1 cellular context compared by ENCODE assay signal in the genomic region with DNA sequence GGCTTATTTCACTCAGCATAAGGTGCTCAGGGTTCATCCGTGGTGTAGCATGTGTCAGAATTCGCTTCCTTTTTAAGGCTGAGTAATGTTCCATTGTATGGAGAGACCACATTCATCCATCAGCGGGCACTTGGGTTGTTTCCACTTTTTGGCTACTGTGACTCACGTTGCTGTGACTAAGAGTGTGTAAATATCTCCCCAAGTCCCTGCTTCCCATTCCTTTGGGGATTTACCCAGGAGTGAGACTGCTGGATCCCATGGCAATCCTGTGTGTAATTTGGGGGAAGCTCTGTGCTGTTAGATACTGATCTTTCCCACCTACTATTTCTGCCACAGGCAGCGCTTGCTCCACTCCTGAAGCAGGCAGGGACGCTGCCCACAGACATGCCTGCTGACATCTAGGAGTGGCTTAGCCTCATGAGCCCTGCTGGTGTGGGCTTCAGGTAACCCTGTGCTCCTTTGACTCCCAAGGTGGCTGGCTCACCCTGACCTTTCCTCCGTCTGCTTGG.
TF ChIP-seq lines count a peak whose summit lies in the region.

No MANE protein-coding gene starts in this region.

TF ChIP-seq in H1, 55 proteins besides CTCF, POLR2A, EP300 and RAD21:
- TF ChIP-seq, protein P1, sequence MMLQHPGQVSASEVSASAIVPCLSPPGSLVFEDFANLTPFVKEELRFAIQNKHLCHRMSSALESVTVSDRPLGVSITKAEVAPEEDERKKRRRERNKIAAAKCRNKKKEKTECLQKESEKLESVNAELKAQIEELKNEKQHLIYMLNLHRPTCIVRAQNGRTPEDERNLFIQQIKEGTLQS (IDR thresholded peaks at IDR 0.05; ENCODE audit: insufficient read depth, low read depth, low read length) = no peak
- no peak for TF ChIP-seq SIX5 (IDR thresholded peaks at IDR 0.05; ENCODE audit: low read depth, low read length)
- no peak for TF ChIP-seq KDM1A (IDR thresholded peaks at IDR 0.05; ENCODE audit: borderline replicate concordance, low read length)
- no peak for TF ChIP-seq TCF12 (IDR thresholded peaks at IDR 0.05; ENCODE audit: low read depth, low read length)
- TF ChIP-seq TBP (IDR thresholded peaks at IDR 0.05; ENCODE audit: low read depth, low read length) = no peak
- TF ChIP-seq, protein P2, sequence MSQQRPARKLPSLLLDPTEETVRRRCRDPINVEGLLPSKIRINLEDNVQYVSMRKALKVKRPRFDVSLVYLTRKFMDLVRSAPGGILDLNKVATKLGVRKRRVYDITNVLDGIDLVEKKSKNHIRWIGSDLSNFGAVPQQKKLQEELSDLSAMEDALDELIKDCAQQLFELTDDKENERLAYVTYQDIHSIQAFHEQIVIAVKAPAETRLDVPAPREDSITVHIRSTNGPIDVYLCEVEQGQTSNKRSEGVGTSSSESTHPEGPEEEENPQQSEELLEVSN (IDR thresholded peaks at IDR 0.05) = no peak
- TF ChIP-seq CBX8 (IDR thresholded peaks at IDR 0.05; ENCODE audit: borderline replicate concordance, low read depth, low read length) = no peak
- TF ChIP-seq, protein P3, sequence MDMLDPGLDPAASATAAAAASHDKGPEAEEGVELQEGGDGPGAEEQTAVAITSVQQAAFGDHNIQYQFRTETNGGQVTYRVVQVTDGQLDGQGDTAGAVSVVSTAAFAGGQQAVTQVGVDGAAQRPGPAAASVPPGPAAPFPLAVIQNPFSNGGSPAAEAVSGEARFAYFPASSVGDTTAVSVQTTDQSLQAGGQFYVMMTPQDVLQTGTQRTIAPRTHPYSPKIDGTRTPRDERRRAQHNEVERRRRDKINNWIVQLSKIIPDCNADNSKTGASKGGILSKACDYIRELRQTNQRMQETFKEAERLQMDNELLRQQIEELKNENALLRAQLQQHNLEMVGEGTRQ (IDR thresholded peaks at IDR 0.05; ENCODE audit: low read length) = no peak
- no peak for TF ChIP-seq GTF2F1 (IDR thresholded peaks at IDR 0.05; ENCODE audit: borderline replicate concordance, low read depth, low read length)
- TF ChIP-seq KDM5A (IDR thresholded peaks at IDR 0.05; ENCODE audit: low read length) = no peak
- no peak for TF ChIP-seq FOSL1 (IDR thresholded peaks at IDR 0.05; ENCODE audit: insufficient read depth, low read depth, low read length)
- TF ChIP-seq SIRT6 (IDR thresholded peaks at IDR 0.05; ENCODE audit: low read length) = no peak
- TF ChIP-seq CEBPB (IDR thresholded peaks at IDR 0.05; ENCODE audit: low read depth, low read length) = no peak
- TF ChIP-seq RBBP5 (IDR thresholded peaks at IDR 0.05; ENCODE audit: borderline replicate concordance, low read depth, low read length) = no peak
- no peak for TF ChIP-seq CHD1 (IDR thresholded peaks at IDR 0.05; ENCODE audit: low read depth, low read length)
- no peak for TF ChIP-seq SP2 (IDR thresholded peaks at IDR 0.05; ENCODE audit: low read length)
